Comparison of ENCODE assay signal across 33 cellular contexts in the genomic region with DNA sequence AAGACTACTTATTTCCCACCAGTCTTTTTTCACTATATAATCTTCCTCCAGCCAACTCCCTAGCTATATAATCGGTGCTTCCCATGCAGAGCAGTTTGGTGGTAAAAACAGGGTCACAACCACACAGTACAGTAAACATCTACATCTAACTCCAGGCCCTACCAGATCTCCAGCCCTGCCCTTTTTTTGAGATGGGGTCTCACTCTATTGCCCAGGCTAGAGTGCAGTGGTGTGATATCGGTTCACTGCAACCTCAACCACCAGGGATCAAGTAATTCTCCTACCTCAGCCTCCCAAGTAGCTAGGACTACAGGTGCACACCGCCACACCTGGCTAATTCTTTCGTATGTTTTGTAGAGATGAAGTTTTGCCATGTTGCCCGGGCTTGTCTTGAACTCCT.
"Had no signal": no experiment of that assay in that cellular context is flagged by ENCODE, and none has a peak within 500 bp of the region (broad histone marks: within the 10 kb centered on the region; RNA-seq: fewer than 3 reads in every experiment).

No MANE protein-coding gene starts in this region.

- DNase-seq: Karpas-422, MM.1S, NCI-H1048, NCI-H1092, NCI-H1092 treated with DMSO at 0.1 percent for 48 hours, NCI-H1105, NCI-H1105 treated with DMSO at 0.1 percent for 48 hours, NCI-H1417, NCI-H1417 treated with DMSO at 0.1 percent for 48 hours, NCI-H1436, NCI-H1436 treated with DMSO at 0.1 percent for 48 hours, NCI-H146, NCI-H1694, NCI-H1694 treated with DMSO at 0.1 percent for 48 hours, NCI-H187, NCI-H187 treated with DMSO at 0.1 percent for 48 hours, NCI-H1930, NCI-H2029, NCI-H2029 treated with DMSO at 0.1 percent for 48 hours, NCI-H2081, NCI-H2081 treated with DMSO at 0.1 percent for 48 hours, NCI-H2107, NCI-H2171, NCI-H2171 treated with DMSO at 0.1 percent for 48 hours, NCI-H2227 treated with DMSO at 0.1 percent for 48 hours, NCI-H226, NCI-H345, NCI-H446, NCI-H446 treated with DMSO at 0.1 percent for 48 hours, NCI-H510A, NCI-H510A treated with DMSO at 0.1 percent for 48 hours, NCI-H524 had no signal

- H3K27me3 ChIP-seq: MG63 had no signal

- H3K9me3 ChIP-seq: MG63 had no signal

- H3K36me3 ChIP-seq: MG63 had no signal

- H3K4me3 ChIP-seq: MG63 had no signal
